ENCODE assay signal across 24 cellular contexts in the genomic region with DNA sequence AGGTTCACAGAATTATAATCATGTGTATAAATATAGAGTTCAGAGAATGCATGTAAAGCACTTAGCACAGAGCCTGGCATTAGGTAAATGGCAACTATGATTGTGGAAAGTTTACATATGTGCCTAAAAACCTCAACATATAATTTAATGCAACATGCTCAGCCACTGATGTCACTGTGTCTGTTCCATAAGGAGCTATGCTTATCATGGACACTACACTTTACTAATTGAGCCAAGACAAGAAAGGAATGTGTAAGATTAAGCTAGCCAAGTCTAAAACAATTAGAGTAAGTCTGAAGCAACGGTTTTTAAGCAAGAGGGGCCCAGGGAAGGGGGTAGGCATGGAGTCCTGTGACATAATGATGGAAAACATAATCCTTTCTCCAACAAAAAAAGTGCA.
DNase-seq lines count a peak whose midpoint lies in the region; ATAC-seq, FAIRE-seq and TF ChIP-seq lines count a peak whose summit lies in the region.
"Had no signal": no experiment of that assay in that cellular context is flagged by ENCODE, and none has a peak within 500 bp of the region (broad histone marks: within the 10 kb centered on the region; RNA-seq: fewer than 3 reads in every experiment).

No MANE protein-coding gene starts in this region.

- peaks cover 31% of the 10 kb centered on the region for H3K4me1 ChIP-seq in GM23248 (ENCODE audit: insufficient read depth)
- H3K4me1 ChIP-seq in adipocyte (ENCODE audit: control insufficient read depth, insufficient read depth, low read length): peaks cover 30% of the 10 kb centered on the region
- H3K4me1 ChIP-seq in aorta (ENCODE audit: control insufficient read depth in 1 of 2, insufficient read depth in 2 of 2, low read length in 2 of 2): peaks cover 2 to 12% of the 10 kb centered on the region in 2 donors
- H3K4me1 ChIP-seq: breast epithelium, right lobe of liver had no signal

- H3K4me3 ChIP-seq in GM23248: no peak overlapping the region
- H3K4me3 ChIP-seq in adipocyte (ENCODE audit: low read length): no peak overlapping the region
- no peak overlapping the region for H3K4me3 ChIP-seq in fibroblast of the aortic adventitia (ENCODE audit: low read depth, low read length)
- H3K4me3 ChIP-seq in aorta (ENCODE audit: low read length in 2 of 2): no peak overlapping the region
- H3K4me3 ChIP-seq: breast epithelium, K562, right lobe of liver, transverse colon had no signal

- H3K9me3 ChIP-seq in GM23248 (ENCODE audit: low read depth) (no peaks in the 10 kb centered on the region), adipocyte (ENCODE audit: control insufficient read depth, low read length) (no peaks in the 10 kb centered on the region), aorta (ENCODE audit: control insufficient read depth, low read length) (no peaks in the 10 kb centered on the region)
- H3K9me3 ChIP-seq: breast epithelium, right lobe of liver, transverse colon had no signal

- H4K20me1 ChIP-seq in GM23248 (ENCODE audit: insufficient read depth): peaks cover 7% of the 10 kb centered on the region; the same call in 1 of the 2 replicates

- H3K27ac ChIP-seq in GM23248 (peak overlapping the region; percentile 44), aorta (ENCODE audit: low read depth in 1 of 2, low read length in 2 of 2) (peak overlapping the region; percentile 57 to 65)
- H3K27ac ChIP-seq: breast epithelium, right lobe of liver, transverse colon had no signal

- peaks cover 99% of the 10 kb centered on the region for H3K79me2 ChIP-seq in GM23248 (ENCODE audit: insufficient read depth)

- H3K27me3 ChIP-seq in GM23248 (replicated peaks; ENCODE audit: insufficient read depth): no peaks in the 10 kb centered on the region
- H3K27me3 ChIP-seq in adipocyte (replicated peaks; ENCODE audit: control insufficient read depth, insufficient read depth, low read length): no peaks in the 10 kb centered on the region
- no peaks in the 10 kb centered on the region for H3K27me3 ChIP-seq in aorta (ENCODE audit: control insufficient read depth in 1 of 2, insufficient read depth in 2 of 2, low read length in 1 of 2)
- H3K27me3 ChIP-seq: breast epithelium, right lobe of liver, transverse colon had no signal

- H3K4me2 ChIP-seq in GM23248 (ENCODE audit: unreplicated experiment): peak overlapping the region; percentile 24

- TF ChIP-seq CTCF in fibroblast of the aortic adventitia (IDR thresholded peaks at IDR 0.05; ENCODE audit: insufficient read depth, low read length): no peak
- TF ChIP-seq CTCF in D721Med (IDR thresholded peaks at IDR 0.05; ENCODE audit: insufficient read depth, missing control alignments): no peak

- peaks cover 36% of the 10 kb centered on the region for H3F3A ChIP-seq in GM23248 (ENCODE audit: insufficient read depth)

- H3K36me3 ChIP-seq in GM23248 (ENCODE audit: low read depth) (peaks cover 25% of the 10 kb centered on the region), adipocyte (ENCODE audit: control insufficient read depth, insufficient read depth, low read length, severe bottlenecking) (peaks cover 65% of the 10 kb centered on the region), aorta (ENCODE audit: control insufficient read depth in 1 of 2, insufficient read depth in 2 of 2, low read length in 1 of 2) (no peaks in the 10 kb centered on the region)
- H3K36me3 ChIP-seq: breast epithelium, right lobe of liver, transverse colon had no signal

- DNase-seq in GM23248: peak; percentile 18
- peak; percentile 74 for DNase-seq in adipocyte (ENCODE audit: low read depth)
- peak; percentile 58 for DNase-seq in fibroblast of the aortic adventitia (ENCODE audit: low read depth)
- no peak for DNase-seq in aorta
- DNase-seq in D721Med (ENCODE audit: insufficient read length, low spot score): no peak
- DNase-seq in T1000 (lab: John Stamatoyannopoulos, UW): no peak
- DNase-seq: activated CD4-positive, alpha-beta memory T cell treated with anti-CD3 and anti-CD28 coated beads, Interleukin-2, amount 10 ng/mL, durations not matched to agents 7 days and 5 days; activated CD8-positive, alpha-beta memory T cell treated with anti-CD3 and anti-CD28 coated beads, Interleukin-2, amount 50 U/mL, for 4 hours; activated naive CD4-positive, alpha-beta T cell treated with Interleukin-2 at 50 U/mL for 16 hours; DND-41; GOT3; hippocampal formation; left cardiac atrium; NCI-H1105; NCI-H187 treated with DMSO at 0.1 percent for 48 hours; NCI-H2171; posterior cingulate gyrus; right lobe of liver; stimulated activated CD4-positive, alpha-beta T cell treated with anti-CD3 and anti-CD28 coated beads, Interleukin-12 subunit alpha, Interleukin-12 subunit beta, amount 100 ng/mL, for 4 hours; stimulated activated CD4-positive, alpha-beta T cell treated with anti-CD3 and anti-CD28 coated beads, Interleukin-4, amount 100 ng/mL, for 1 hour; transverse colon had no signal

- no peaks in the 10 kb centered on the region for H3K9me2 ChIP-seq in GM23248 (ENCODE audit: insufficient read depth)

- no peak for FAIRE-seq in D721Med (lab: Jason Lieb, UNC)

- in situ Hi-C loops in GM23248 (cut with MboI): loop anchor here (10.0 kb wide), 1 partner anchor 333 kb away; no protein-coding TSS in a partner anchor

- H3K9ac ChIP-seq in GM23248 (no peak overlapping the region), adipocyte (ENCODE audit: low read length) (no peak overlapping the region)

- H2AFZ ChIP-seq in GM23248: no peak overlapping the region

- WGBS in GM23248 (ENCODE audit: low coverage in 1 of 2, low lambda C conversion rate in 2 of 2, missing lambda C conversion rate in 2 of 2), 2 experiments: 10 to 19% methylated on average over 1 of the region's 1 CpG
- 0 to 5% methylated on average over 1 of the region's 1 CpG for WGBS in aorta, 2 donors

- intact Hi-C loops in aorta (cut with DNase I): no loop called here

- ATAC-seq in aorta (ENCODE audit: low FRiP score) (no peak), GM21367 (IDR thresholded peaks at IDR 0.05; ENCODE audit: unreplicated experiment) (no peak)

Comparison
In these comparisons a context has a peak if more than half of its experiments do, and no peak if none do; other contexts are left out.
1. DNase-seq: peak in GM23248 (single experiment), adipocyte (single experiment) and fibroblast of the aortic adventitia (single experiment); none in aorta (0 of 2), D721Med (single experiment) and T1000 (single experiment).